In genomic region chr18:10032331-10032979, GRCh38 we compare ENCODE assay signal across 8 cellular contexts.
DNase-seq lines count a peak whose midpoint lies in the region; ATAC-seq lines count a peak whose summit lies in the region.

No MANE protein-coding gene starts in this region.

- peaks cover 7% of the 10 kb centered on the region for H3K36me3 Mint-ChIP-seq in activated naive CD8-positive, alpha-beta T cell treated with anti-CD3 and anti-CD28 coated beads for 36 hours

- peak overlapping the region; percentile 79 for H3K27ac Mint-ChIP-seq in activated naive CD8-positive, alpha-beta T cell treated with anti-CD3 and anti-CD28 coated beads for 36 hours

- ATAC-seq in GM19397 (IDR thresholded peaks at IDR 0.05; ENCODE audit: unreplicated experiment) = peak; percentile 55
- no peak for ATAC-seq in GM21786 (IDR thresholded peaks at IDR 0.05; ENCODE audit: unreplicated experiment)
- ATAC-seq in HG03135 (IDR thresholded peaks at IDR 0.05; ENCODE audit: unreplicated experiment) = no peak

- peak; percentile 80 for DNase-seq in activated naive CD8-positive, alpha-beta T cell treated with anti-CD3 and anti-CD28 coated beads for 36 hours
- DNase-seq in iPS-NIHi11 (ENCODE audit: low spot score) (peak; percentile 89), NCI-H524 (lab: John Stamatoyannopoulos, UW) (no peak), T-helper 9 cell (no peak)
- peak; percentile 28 to 42 for DNase-seq in stimulated activated CD8-positive, alpha-beta memory T cell treated with anti-CD3 and anti-CD28 coated beads, Interleukin-15, amount 100 ng/mL, for 48 hours (ENCODE audit: low read depth in 2 of 2)

- H3K4me3 Mint-ChIP-seq in activated naive CD8-positive, alpha-beta T cell treated with anti-CD3 and anti-CD28 coated beads for 36 hours = peak overlapping the region; percentile 85

- peaks cover 8% of the 10 kb centered on the region for H3K4me1 Mint-ChIP-seq in activated naive CD8-positive, alpha-beta T cell treated with anti-CD3 and anti-CD28 coated beads for 36 hours

- H3K9me3 Mint-ChIP-seq in activated naive CD8-positive, alpha-beta T cell treated with anti-CD3 and anti-CD28 coated beads for 36 hours = no peaks in the 10 kb centered on the region

- no peaks in the 10 kb centered on the region for H3K27me3 Mint-ChIP-seq in activated naive CD8-positive, alpha-beta T cell treated with anti-CD3 and anti-CD28 coated beads for 36 hours

Comparison
In these comparisons a context has a peak if more than half of its experiments do, and no peak if none do; other contexts are left out.
1. DNase-seq: peak in activated naive CD8-positive, alpha-beta T cell treated with anti-CD3 and anti-CD28 coated beads for 36 hours (single experiment), iPS-NIHi11 (single experiment) and stimulated activated CD8-positive, alpha-beta memory T cell treated with anti-CD3 and anti-CD28 coated beads, Interleukin-15, amount 100 ng/mL, for 48 hours (2 of 2); none in NCI-H524 (0 of 2) and T-helper 9 cell (single experiment).